8 cellular contexts compared by ENCODE assay signal in genomic region chr12:7060353-7060954, GRCh38. TPM values are rescaled to one million over a fixed set of nuclear protein-coding genes. Genes with fewer than 3 reads are reported as not detected.
DNase-seq lines count a peak whose midpoint lies in the region; ATAC-seq and TF ChIP-seq lines count a peak whose summit lies in the region.

Gene C1S (plus strand): TSS chr12:7060718. CDS start chr12:7061913, 1,195 bp downstream.

- H2BK20ac ChIP-seq in H9 (ENCODE audit: low read depth, low read length, poor library complexity, severe bottlenecking), result no peak within 1 kb of the TSS

- H3K27me3 ChIP-seq in H9 (ENCODE audit: insufficient read depth, low read length), result no peaks in the 10 kb centered on the region
- H3K27me3 ChIP-seq in hepatocyte, result no peaks in the 10 kb centered on the region

- H4K5ac ChIP-seq in H9 (ENCODE audit: insufficient read length, low read depth, low read length), result peak within 1 kb of the TSS; percentile 54

- H2BK120ac ChIP-seq in H9 (ENCODE audit: low read depth, low read length, poor library complexity, severe bottlenecking), result no peak within 1 kb of the TSS

- H3K4me1 Mint-ChIP-seq in H9, result peaks cover 14 to 16% of the 10 kb centered on the region in 2 experiments
- H3K4me1 Mint-ChIP-seq in activated CD8-positive, alpha-beta memory T cell treated with anti-CD3 and anti-CD28 coated beads, Interleukin-2, amount 10 ng/mL, durations not matched to agents 7 days and 5 days, result no peaks in the 10 kb centered on the region

- no peak within 1 kb of the TSS for H3K23ac ChIP-seq in H9 (ENCODE audit: insufficient read length, low read depth, low read length)

- H3K9ac ChIP-seq in H9 (ENCODE audit: extremely low read depth, insufficient read length, low read length), result no peak within 1 kb of the TSS

- no peaks in the 10 kb centered on the region for H3K36me3 Mint-ChIP-seq in H9 (ENCODE audit: insufficient read depth in 1 of 3, low read depth in 3 of 3)
- no peaks in the 10 kb centered on the region for H3K36me3 Mint-ChIP-seq in activated CD8-positive, alpha-beta memory T cell treated with anti-CD3 and anti-CD28 coated beads, Interleukin-2, amount 10 ng/mL, durations not matched to agents 7 days and 5 days

- peak within 1 kb of the TSS; percentile 11 for H3K18ac ChIP-seq in H9 (ENCODE audit: insufficient read length, low read depth, low read length)

- H2AFZ ChIP-seq in H9 (ENCODE audit: low read length) (peak within 1 kb of the TSS; percentile 69), hepatocyte (no peak within 1 kb of the TSS)

- peak within 1 kb of the TSS; percentile 24; the same call in 1 of the 2 replicates for H3K14ac ChIP-seq in H9 (ENCODE audit: insufficient read depth, low read length)

- peak within 1 kb of the TSS; percentile 19 to 88 (median 42); a peak in 5 of 7 replicates for H3K27ac Mint-ChIP-seq in H9
- H3K27ac Mint-ChIP-seq in activated CD8-positive, alpha-beta memory T cell treated with anti-CD3 and anti-CD28 coated beads, Interleukin-2, amount 10 ng/mL, durations not matched to agents 7 days and 5 days, result no peak within 1 kb of the TSS

- H4K20me1 ChIP-seq in H9 (ENCODE audit: control insufficient read depth, insufficient read depth, insufficient read length) (no peaks in the 10 kb centered on the region), hepatocyte (ENCODE audit: insufficient read depth, poor library complexity, severe bottlenecking) (no peaks in the 10 kb centered on the region)

- peak; percentile 81 for DNase-seq in H9
- peak; percentile 98 for DNase-seq in amniotic epithelial cell (ENCODE audit: low read depth)
- DNase-seq in hepatocyte (ENCODE audit: low spot score), result peak; percentile 87
- DNase-seq in retinal pigment epithelial cell (ENCODE audit: low read depth), result peak; percentile 85
- DNase-seq in GM13976 (ENCODE audit: low spot score), result no peak
- no peak for DNase-seq in DMS153 treated with DMSO at 0.1 percent for 48 hours (lab: John Stamatoyannopoulos, UW; ENCODE audit: unreplicated experiment)
- no peak for DNase-seq in activated CD8-positive, alpha-beta memory T cell treated with anti-CD3 and anti-CD28 coated beads, Interleukin-2, amount 10 ng/mL, durations not matched to agents 7 days and 5 days

- H3K79me2 ChIP-seq in H9 (ENCODE audit: insufficient read depth, low read length), result no peaks in the 10 kb centered on the region
- H3K79me2 ChIP-seq in hepatocyte, result no peaks in the 10 kb centered on the region

- no peaks in the 10 kb centered on the region for H3K23me2 ChIP-seq in H9 (ENCODE audit: insufficient read length, low read depth, low read length, poor library complexity, severe bottlenecking)

- H4K91ac ChIP-seq in H9 (ENCODE audit: insufficient read length, low read depth, low read length), result no peak within 1 kb of the TSS

- no peak within 1 kb of the TSS for H3K56ac ChIP-seq in H9 (ENCODE audit: insufficient read length, low read depth, low read length)

- H3K4me3 ChIP-seq in hepatocyte, result no peak within 1 kb of the TSS
- H3K4me3 ChIP-seq in retinal pigment epithelial cell (ENCODE audit: low read length), result peak within 1 kb of the TSS; percentile 30

- ATAC-seq in activated CD8-positive, alpha-beta memory T cell treated with anti-CD3 and anti-CD28 coated beads, Interleukin-2, amount 10 ng/mL, durations not matched to agents 7 days and 5 days, result no peak
- no peak for ATAC-seq in HG02852 (IDR thresholded peaks at IDR 0.05; ENCODE audit: unreplicated experiment)

- H3K36me3 ChIP-seq in hepatocyte (replicated peaks; ENCODE audit: insufficient read depth, low read depth), result no peaks in the 10 kb centered on the region

- no peak within 1 kb of the TSS for H2BK5ac ChIP-seq in H9 (ENCODE audit: insufficient read length, low read length)

- peak within 1 kb of the TSS; percentile 8 for H3K4me2 ChIP-seq in H9 (ENCODE audit: insufficient read depth, insufficient read length, low read length)
- H3K4me2 ChIP-seq in hepatocyte, result peak within 1 kb of the TSS; percentile 69

- H3K9me3 Mint-ChIP-seq in H9, result no peaks in the 10 kb centered on the region; a peak in 1 of 5 replicates
- no peaks in the 10 kb centered on the region for H3K9me3 Mint-ChIP-seq in activated CD8-positive, alpha-beta memory T cell treated with anti-CD3 and anti-CD28 coated beads, Interleukin-2, amount 10 ng/mL, durations not matched to agents 7 days and 5 days (ENCODE audit: low read depth)

- H3K9me3 ChIP-seq in H9 (ENCODE audit: control insufficient read depth, low read depth, low read length) (no peaks in the 10 kb centered on the region), hepatocyte (ENCODE audit: low read depth) (no peaks in the 10 kb centered on the region)

- peak; percentile 68 for TF ChIP-seq CTCF in H9 (conservative IDR thresholded peaks at IDR 0.05)
- peak; percentile 72 for TF ChIP-seq CTCF in hepatocyte (IDR thresholded peaks at IDR 0.05; ENCODE audit: poor library complexity)
- TF ChIP-seq CTCF in retinal pigment epithelial cell (conservative IDR thresholded peaks at IDR 0.05; ENCODE audit: low read depth, low read length), result peak; percentile 88
- no peak for TF ChIP-seq CTCF in GM13976 (IDR thresholded peaks at IDR 0.05; ENCODE audit: borderline replicate concordance, control extremely low read depth, extremely low read depth, insufficient read depth, missing control alignments)

- H3T11ph ChIP-seq in H9 (ENCODE audit: low read length), result no peak within 1 kb of the TSS

- no peaks in the 10 kb centered on the region for H3K9me2 ChIP-seq in hepatocyte (replicated peaks; ENCODE audit: insufficient read depth)

- peak within 1 kb of the TSS in 1 of 2 experiments; percentile 64; a peak in 4 of 5 replicates for H3K4me3 Mint-ChIP-seq in H9
- no peak within 1 kb of the TSS for H3K4me3 Mint-ChIP-seq in activated CD8-positive, alpha-beta memory T cell treated with anti-CD3 and anti-CD28 coated beads, Interleukin-2, amount 10 ng/mL, durations not matched to agents 7 days and 5 days

- H3K4ac ChIP-seq in H9 (ENCODE audit: low read depth, low read length), result no peak within 1 kb of the TSS

- H2AK5ac ChIP-seq in H9 (ENCODE audit: insufficient read length, low read length), result no peak within 1 kb of the TSS

- no peaks in the 10 kb centered on the region for H3K79me1 ChIP-seq in H9 (ENCODE audit: insufficient read depth, low read depth, low read length, poor library complexity, severe bottlenecking)

- H3K4me1 ChIP-seq in H9 (ENCODE audit: insufficient read depth, low read length) (no peaks in the 10 kb centered on the region; the same call in 1 of the 2 replicates), hepatocyte (ENCODE audit: insufficient read depth) (peaks cover 7% of the 10 kb centered on the region)

- no peak within 1 kb of the TSS for H2BK12ac ChIP-seq in H9 (ENCODE audit: insufficient read length, low read depth, low read length)

- no CpG with 5 or more reads among the region's 10 CpGs for WGBS in H9 (ENCODE audit: extremely low coverage, insufficient read length, low lambda C conversion rate)
- 32% methylated on average over 10 of the region's 10 CpGs for WGBS in hepatocyte (ENCODE audit: low lambda C conversion rate, missing lambda C conversion rate)

- in situ Hi-C loops in GM13976 (cut with MboI; ENCODE audit: low sequenced_read_pairs, unreplicated experiment), result no loop called here

- no peak within 1 kb of the TSS for H4K8ac ChIP-seq in H9 (replicated peaks; ENCODE audit: insufficient read length, low read depth, low read length)

- CTCF ChIA-PET in activated CD8-positive, alpha-beta memory T cell treated with anti-CD3 and anti-CD28 coated beads, Interleukin-2, amount 10 ng/mL, durations not matched to agents 7 days and 5 days (lab: Charles Lee), result interaction anchor here (1.3 kb wide), 1 partner anchor 11 kb away, joined by 3 read pairs; no protein-coding TSS in a partner anchor

- H2BK15ac ChIP-seq in H9 (ENCODE audit: low read depth, low read length), result no peak within 1 kb of the TSS

- H3K27ac ChIP-seq in H9 (ENCODE audit: insufficient read length, low read depth, low read length) (no peak within 1 kb of the TSS), hepatocyte (peak within 1 kb of the TSS; percentile 69)

- peaks cover 2% of the 10 kb centered on the region for H3K27me3 Mint-ChIP-seq in H9 (ENCODE audit: low read depth)
- peaks cover 39% of the 10 kb centered on the region for H3K27me3 Mint-ChIP-seq in activated CD8-positive, alpha-beta memory T cell treated with anti-CD3 and anti-CD28 coated beads, Interleukin-2, amount 10 ng/mL, durations not matched to agents 7 days and 5 days

RNA-seq across cellular contexts. Expression of gene C1S, which starts in this region (rescaled TPM):
- total RNA-seq in H9 (2021) (3.4 and 4.2 TPM in 2 replicates), hepatocyte (114 and 120 TPM in 2 replicates)
- 130 and 143 TPM in 2 replicates for polyA plus RNA-seq in hepatocyte
- total RNA-seq in activated CD8-positive, alpha-beta memory T cell treated with anti-CD3 and anti-CD28 coated beads, Interleukin-2, amount 10 ng/mL, durations not matched to agents 7 days and 5 days, result 1 to 10 TPM; 1.6 to 2.5 TPM

Comparison
In these comparisons a context has a peak if more than half of its experiments do, and no peak if none do; other contexts are left out.
1. RNA of gene C1S (total RNA-seq): 114 to 120 TPM in hepatocyte; 3.4 to 4.2 TPM in H9 and 1.6 to 2.5 TPM in activated CD8-positive, alpha-beta memory T cell treated with anti-CD3 and anti-CD28 coated beads, Interleukin-2, amount 10 ng/mL, durations not matched to agents 7 days and 5 days; every median in the first group is over 10 times any median in the second.
2. DNase-seq: peak in H9 (single experiment), amniotic epithelial cell (single experiment), hepatocyte (single experiment) and retinal pigment epithelial cell (single experiment); none in GM13976 (single experiment), DMS153 treated with DMSO at 0.1 percent for 48 hours (single experiment) and activated CD8-positive, alpha-beta memory T cell treated with anti-CD3 and anti-CD28 coated beads, Interleukin-2, amount 10 ng/mL, durations not matched to agents 7 days and 5 days (single experiment).